In the genomic region with DNA sequence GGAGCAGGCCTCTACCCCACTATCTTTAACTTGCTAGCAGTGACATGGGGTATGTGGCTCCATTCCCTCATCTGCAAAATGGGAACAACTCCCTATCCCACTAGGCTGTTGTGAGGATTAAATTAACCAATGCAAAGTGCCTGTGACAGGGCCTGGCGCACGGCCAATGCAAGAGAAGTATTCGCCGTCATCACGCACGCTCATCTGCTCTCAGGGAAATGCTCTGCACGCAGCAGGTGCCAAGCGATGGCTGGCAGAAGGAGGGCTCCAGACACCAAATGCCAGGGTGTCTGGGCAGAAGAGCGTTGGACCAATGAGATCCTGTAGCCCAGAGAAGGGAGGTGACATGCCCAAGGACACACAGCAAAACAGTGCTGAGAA, we compare ENCODE assay signal across 19 cellular contexts. TPM values are rescaled to one million over a fixed set of nuclear protein-coding genes. Genes with fewer than 3 reads are reported as not detected.
"Had no signal": no experiment of that assay in that cellular context is flagged by ENCODE, and none has a peak within 500 bp of the region (broad histone marks: within the 10 kb centered on the region; RNA-seq: fewer than 3 reads in every experiment).

No MANE protein-coding gene starts in this region.

- H3K9me3 ChIP-seq: left lung, upper lobe of right lung had no signal

- H3K27me3 ChIP-seq: brain microvascular endothelial cell, left lung, upper lobe of right lung had no signal

- H3K36me3 ChIP-seq: upper lobe of right lung had no signal

- ATAC-seq: activated CD4-positive, CD25-positive, alpha-beta regulatory T cell treated with anti-CD3 and anti-CD28 coated beads, Interleukin-2, amount 50 U/mL, for 24 hours; stimulated activated memory B cell treated with anti-CD40 and anti-IgM and Interleukin-4, amounts not matched to agents 10 μg/mL and 1 μg/mL and 100 μg/mL, for 72 hours had no signal

- H3K4me3 ChIP-seq: left lung, skin epidermis, upper lobe of right lung had no signal

- DNase-seq: activated effector memory CD4-positive, alpha-beta T cell treated with anti-CD3 and anti-CD28 coated beads, Interleukin-2, amount 50 U/mL, for 16 hours; activated naive CD4-positive, alpha-beta T cell treated with anti-CD3 and anti-CD28 coated beads, Interleukin-2, amount 50 U/mL, for 16 hours; aorta; brain microvascular endothelial cell; cerebellar nuclear complex; cortex of kidney; stimulated activated CD4-positive, alpha-beta T cell treated with anti-CD3 and anti-CD28 coated beads, Interleukin-4, amount 100 ng/mL, for 1 hour; upper lobe of right lung had no signal

- FAIRE-seq: frontal cortex had no signal

- H3K27ac ChIP-seq: brain microvascular endothelial cell, left lung, skin epidermis, upper lobe of right lung had no signal

RNA-seq across cellular contexts. Expression of a gene that starts 17.3 kb away (rescaled TPM):
- polyA plus RNA-seq: neural cell had no signal

RNA-seq across cellular contexts. Expression of a gene that starts 35.3 kb away (rescaled TPM):
- total RNA-seq: activated CD8-positive, alpha-beta memory T cell treated with anti-CD3 and anti-CD28 coated beads for 36 hours; activated T-cell treated with anti-CD3 and anti-CD28 coated beads, Interleukin-2, amount 50 U/mL, for 72 hours; aorta; frontal cortex; kidney epithelial cell; left lung; osteoblast; progenitor cell of endocrine pancreas; upper lobe of right lung had no signal
- polyA plus RNA-seq: neural cell had no signal

RNA-seq across cellular contexts. Expression of a gene that starts 59.5 kb away (rescaled TPM):
- total RNA-seq: osteoblast, progenitor cell of endocrine pancreas had no signal
